Comparison of ENCODE assay signal across 1 cellular context in genomic region chr1:154000420-154000819, GRCh38.
TF ChIP-seq lines count a peak whose summit lies in the region.

No MANE protein-coding gene starts in this region.

TF ChIP-seq in HepG2, 621 proteins besides CTCF, POLR2A, EP300 and RAD21:
- TF ChIP-seq FLYWCH1 (CRISPR knock-in tag; IDR thresholded peaks at IDR 0.05): no peak
- no peak for TF ChIP-seq GPN1 (CRISPR knock-in tag; IDR thresholded peaks at IDR 0.05; ENCODE audit: borderline replicate concordance)
- no peak for TF ChIP-seq ZBTB38 (CRISPR knock-in tag; IDR thresholded peaks at IDR 0.05)
- TF ChIP-seq GATAD2A (CRISPR knock-in tag; IDR thresholded peaks at IDR 0.05): no peak
- TF ChIP-seq ZNF570 (CRISPR knock-in tag; IDR thresholded peaks at IDR 0.05; ENCODE audit: borderline replicate concordance): no peak
- no peak for TF ChIP-seq TBP (CRISPR knock-in tag; IDR thresholded peaks at IDR 0.05)
- no peak for TF ChIP-seq HCFC1 (IDR thresholded peaks at IDR 0.05; ENCODE audit: low read depth, low read length)
- TF ChIP-seq ZNF296 (CRISPR knock-in tag; conservative IDR thresholded peaks at IDR 0.05): no peak
- TF ChIP-seq ISL2 (CRISPR knock-in tag; IDR thresholded peaks at IDR 0.05): no peak
- TF ChIP-seq ZFP37 (CRISPR knock-in tag; IDR thresholded peaks at IDR 0.05; ENCODE audit: borderline replicate concordance): no peak
- no peak for TF ChIP-seq SP5 (CRISPR knock-in tag; IDR thresholded peaks at IDR 0.05; ENCODE audit: borderline replicate concordance, low read depth)
